Comparison of ENCODE assay signal across 21 cellular contexts in genomic region chr6:20582586-20583446, GRCh38. TPM values are rescaled to one million over a fixed set of nuclear protein-coding genes. Genes with fewer than 3 reads are reported as not detected.
DNase-seq lines count a peak whose midpoint lies in the region; ATAC-seq and TF ChIP-seq lines count a peak whose summit lies in the region.
"Had no signal": no experiment of that assay in that cellular context is flagged by ENCODE, and none has a peak within 500 bp of the region (broad histone marks: within the 10 kb centered on the region; RNA-seq: fewer than 3 reads in every experiment).

No MANE protein-coding gene starts in this region.

- no peaks in the 10 kb centered on the region for H4K20me1 ChIP-seq in OCI-LY3 (ENCODE audit: insufficient read depth, low read length)
- no peaks in the 10 kb centered on the region for H4K20me1 ChIP-seq in osteoblast (ENCODE audit: insufficient read depth, low read length)

- H3K36me3 ChIP-seq in OCI-LY3 (replicated peaks; ENCODE audit: low read depth, low read length): no peaks in the 10 kb centered on the region
- H3K36me3 ChIP-seq in osteoblast (ENCODE audit: insufficient read depth, low read length): no peaks in the 10 kb centered on the region
- H3K36me3 ChIP-seq: brain microvascular endothelial cell, transverse colon had no signal

- H2AFZ ChIP-seq in OCI-LY3 (ENCODE audit: low read depth, low read length): no peak overlapping the region
- H2AFZ ChIP-seq in osteoblast (ENCODE audit: low read length): no peak overlapping the region
- H2AFZ ChIP-seq: PC-9 had no signal

- H3K4me2 ChIP-seq in OCI-LY3 (ENCODE audit: low read length) (peak overlapping the region; percentile 62), osteoblast (ENCODE audit: insufficient read depth, low read length) (no peak overlapping the region)
- H3K4me2 ChIP-seq: PC-9, smooth muscle cell had no signal

- DNase-seq in NCI-H2029 treated with DMSO at 0.1 percent for 48 hours (lab: John Stamatoyannopoulos, UW) (peak; percentile 77), NCI-H2029 (lab: John Stamatoyannopoulos, UW) (no peak), osteoblast (ENCODE audit: insufficient read length, low spot score, missing footprints) (peak; percentile 32), NOMO-1 (lab: John Stamatoyannopoulos, UW; ENCODE audit: unreplicated experiment in 2 of 2) (no peak)
- no peak for DNase-seq in stimulated activated CD4-positive, alpha-beta T cell treated with anti-CD3 and anti-CD28 coated beads, Interleukin-4, amount 100 ng/mL, for 1 hour
- DNase-seq: activated CD4-positive, alpha-beta T cell treated with anti-CD3 and anti-CD28 coated beads for 4 hours; activated CD8-positive, alpha-beta memory T cell treated with anti-CD3 and anti-CD28 coated beads, Interleukin-2, amount 50 U/mL, for 4 hours; brain microvascular endothelial cell; C1 segment of cervical spinal cord; H7; KG1; lower lobe of right lung; naive thymus-derived CD4-positive, alpha-beta T cell; PC-9; psoas muscle; transverse colon had no signal

- TF ChIP-seq CTCF in OCI-LY3 (IDR thresholded peaks at IDR 0.05; ENCODE audit: low read depth, low read length): no peak
- TF ChIP-seq CTCF in osteoblast (IDR thresholded peaks at IDR 0.05; ENCODE audit: extremely low read depth, low read depth, low read length): no peak

- peak overlapping the region; percentile 18; the same call in 1 of the 2 replicates for H3K9ac ChIP-seq in OCI-LY3 (ENCODE audit: low read length)

- peaks cover 31% of the 10 kb centered on the region for H3K4me1 ChIP-seq in OCI-LY3 (ENCODE audit: low read length)
- H3K4me1 ChIP-seq in osteoblast (ENCODE audit: insufficient read depth, low read length): no peaks in the 10 kb centered on the region
- H3K4me1 ChIP-seq: lower lobe of right lung, psoas muscle, transverse colon had no signal

- H3K27me3 ChIP-seq in OCI-LY3 (ENCODE audit: low read depth, low read length) (no peaks in the 10 kb centered on the region), osteoblast (ENCODE audit: insufficient read depth, low read length) (no peaks in the 10 kb centered on the region)
- H3K27me3 ChIP-seq: brain microvascular endothelial cell, transverse colon had no signal

- peak; percentile 58 for ATAC-seq in HG02852 (IDR thresholded peaks at IDR 0.05; ENCODE audit: unreplicated experiment)
- ATAC-seq in HG02571 (IDR thresholded peaks at IDR 0.05; ENCODE audit: unreplicated experiment): no peak
- ATAC-seq: naive thymus-derived CD4-positive, alpha-beta T cell; psoas muscle had no signal

- H3K4me3 ChIP-seq in OCI-LY3 (ENCODE audit: low read length) (peak overlapping the region; percentile 24), osteoblast (ENCODE audit: insufficient read depth, low read length) (no peak overlapping the region)
- H3K4me3 ChIP-seq: lower lobe of right lung, PC-9, psoas muscle, smooth muscle cell, transverse colon had no signal

- H3K27ac ChIP-seq in OCI-LY3 (ENCODE audit: low read length): peak overlapping the region; percentile 40
- no peak overlapping the region for H3K27ac ChIP-seq in osteoblast (ENCODE audit: low read depth, low read length)
- H3K27ac ChIP-seq: 22Rv1, brain microvascular endothelial cell, lower lobe of right lung, PC-9, psoas muscle, transverse colon had no signal

- 0 out of 2 replicates have a peak, but pooled peaks cover 3% of the 10 kb centered on the region for H3K79me2 ChIP-seq in OCI-LY3 (ENCODE audit: low read length)
- no peaks in the 10 kb centered on the region for H3K79me2 ChIP-seq in osteoblast (ENCODE audit: insufficient read depth, low read length)

- no peaks in the 10 kb centered on the region for H3K9me3 ChIP-seq in OCI-LY3 (ENCODE audit: insufficient read depth, low read length)
- H3K9me3 ChIP-seq in osteoblast (ENCODE audit: low read depth, low read length): no peaks in the 10 kb centered on the region
- H3K9me3 ChIP-seq: lower lobe of right lung, psoas muscle, transverse colon had no signal

RNA-seq across cellular contexts. Expression of gene CDKAL1, which starts 48.6 kb away (rescaled TPM):
- 17.4 and 18.5 TPM in 2 replicates for total RNA-seq in osteoblast

Comparison
In these comparisons a context has a peak if more than half of its experiments do, and no peak if none do; other contexts are left out.
1. DNase-seq: peak in NCI-H2029 treated with DMSO at 0.1 percent for 48 hours (single experiment) and osteoblast (single experiment); none in NCI-H2029 (single experiment), NOMO-1 (0 of 2) and stimulated activated CD4-positive, alpha-beta T cell treated with anti-CD3 and anti-CD28 coated beads, Interleukin-4, amount 100 ng/mL, for 1 hour (single experiment).